Comparison of ENCODE assay signal across 8 cellular contexts in genomic region chr17:68247445-68248198, GRCh38. TPM values are rescaled to one million over a fixed set of nuclear protein-coding genes. Genes with fewer than 3 reads are reported as not detected.
DNase-seq lines count a peak whose midpoint lies in the region; ATAC-seq and TF ChIP-seq lines count a peak whose summit lies in the region.

Gene AMZ2 (plus strand): TSS chr17:68248043. CDS start chr17:68250188, 2,145 bp downstream.

- no peak for TF ChIP-seq CTCF in PC-9 (conservative IDR thresholded peaks at IDR 0.05)
- no peak for TF ChIP-seq CTCF in epithelial cell of proximal tubule (conservative IDR thresholded peaks at IDR 0.05; ENCODE audit: low read depth, low read length)

- peak; percentile 89 for ATAC-seq in GM21723 (IDR thresholded peaks at IDR 0.05; ENCODE audit: unreplicated experiment)

- H3K4me3 ChIP-seq in PC-9 (peak within 1 kb of the TSS; percentile 80), epithelial cell of proximal tubule (ENCODE audit: low read depth, low read length) (peak within 1 kb of the TSS; percentile 87)

- CTCF ChIA-PET in PC-9 (lab: Charles Lee) = interaction anchor here (0.6 to 1.6 kb wide), 4 partner anchors 26 to 228 kb away, joined by 3 to 25 read pairs (median 8); no protein-coding TSS in a partner anchor

- H2AFZ ChIP-seq in PC-9 = peak within 1 kb of the TSS; percentile 92

- no peaks in the 10 kb centered on the region for H3K27me3 ChIP-seq in PC-9 (ENCODE audit: insufficient read depth, low read depth)

- no peaks in the 10 kb centered on the region for H3K9me3 ChIP-seq in PC-9 (ENCODE audit: insufficient read depth, low read depth)

- peaks cover 10% of the 10 kb centered on the region for H3K4me1 ChIP-seq in PC-9 (replicated peaks; ENCODE audit: insufficient read depth)

- intact Hi-C loops in PC-9 (cut with micrococcal nuclease; ENCODE audit: unreplicated experiment) = loop anchor here (1.0 to 2.0 kb wide), 2 partner anchors 47 to 210 kb away; partner anchors contain the start of gene WIPI1

- peak within 1 kb of the TSS; percentile 81 for H3K4me2 ChIP-seq in PC-9

- peaks cover 20% of the 10 kb centered on the region; the same call in 1 of the 2 replicates for H3F3A ChIP-seq in PC-9 (ENCODE audit: insufficient read depth, low read depth)

- no peaks in the 10 kb centered on the region for H4K20me1 ChIP-seq in PC-9 (ENCODE audit: insufficient read depth)

- H3K27ac ChIP-seq in PC-9 = peak within 1 kb of the TSS; percentile 63

- DNase-seq in DMS153 treated with DMSO at 0.1 percent for 48 hours (lab: John Stamatoyannopoulos, UW; ENCODE audit: unreplicated experiment) (peak; percentile 61), KBM-7 (peak; percentile 95), PC-9 (peak; percentile 65 to 94), epithelial cell of proximal tubule (ENCODE audit: low read depth) (no peak), mucosa of gallbladder (ENCODE audit: low spot score) (peak; percentile 95)
- peak; percentile 100 for DNase-seq in activated T-cell treated with anti-CD3 and anti-CD28 coated beads, Interleukin-2, amount 50 U/mL, for 1 hour
- DNase-seq in stimulated activated CD8-positive, alpha-beta memory T cell treated with anti-CD3 and anti-CD28 coated beads, Interleukin-4, amount 100 ng/mL, for 4 hours (ENCODE audit: low read depth in 2 of 2, low spot score in 1 of 2) = peak; percentile 92 to 96

- no TSS peak for BruUV-seq in PC-9 (replicated peaks; lab: Mats Ljungman, UMichigan)

- in situ Hi-C loops in KBM-7 (cut with MboI; ENCODE audit: low pct_unique_long_range_greater_than_20kb, low sequenced_read_pairs) = no loop called here

- POLR2A ChIA-PET in PC-9 (lab: Charles Lee; ENCODE audit: unreplicated experiment) = interaction anchor here (0.5 to 0.6 kb wide), 5 partner anchors 13 to 600 kb away, joined by 3 to 6 read pairs (median 3); no protein-coding TSS in a partner anchor

- no peaks in the 10 kb centered on the region; the same call in 1 of the 2 replicates for H3K79me2 ChIP-seq in PC-9 (ENCODE audit: low read depth)

- 0 out of 2 replicates have a peak, but pooled peaks cover 6% of the 10 kb centered on the region for H3K36me3 ChIP-seq in PC-9 (ENCODE audit: low read depth)

- no peaks in the 10 kb centered on the region for H3K9me2 ChIP-seq in PC-9 (ENCODE audit: insufficient read depth)

RNA-seq across cellular contexts. Expression of gene AMZ2, which starts in this region (rescaled TPM):
- total RNA-seq in PC-9 (2021) = 60.8 and 88.3 TPM in 2 replicates
- total RNA-seq in epithelial cell of proximal tubule = 74.5 and 90.0 TPM in 2 replicates
- total RNA-seq in mucosa of gallbladder = 64.7 TPM
